8 cellular contexts compared by ENCODE assay signal in genomic region chr13:62512194-62513141, GRCh38.
A peak's percentile ranks its signal among the peaks of the same experiment; 100 is the strongest.
DNase-seq lines count a peak whose midpoint lies in the region; ATAC-seq, FAIRE-seq and TF ChIP-seq lines count a peak whose summit lies in the region.

No MANE protein-coding gene starts in this region.

- H3K9me3 Mint-ChIP-seq in GM23338, result no peaks in the 10 kb centered on the region

- no peak for FAIRE-seq in small intestine (lab: Jason Lieb, UNC)

- H3F3A ChIP-seq in GM23338 (replicated peaks; ENCODE audit: low read depth), result no peaks in the 10 kb centered on the region

- peaks cover 64% of the 10 kb centered on the region for H3K4me1 Mint-ChIP-seq in GM23338

- ATAC-seq in GM23338, result peak; percentile 83
- peak; percentile 91 for ATAC-seq in SK-N-SH treated with all-trans-retinoic acid at 6 μM for 48 hours

- peak overlapping the region; percentile 57; the same call in 1 of the 2 replicates for H2AFZ ChIP-seq in GM23338

- H3K27me3 Mint-ChIP-seq in GM23338 (ENCODE audit: insufficient read depth, low read depth, poor library complexity), result peaks cover 3% of the 10 kb centered on the region

- TF ChIP-seq CTCF in 22Rv1 (IDR thresholded peaks at IDR 0.05) (peak; percentile 94), GM06990 (IDR thresholded peaks at IDR 0.05; ENCODE audit: insufficient read depth, low read length, poor library complexity, severe bottlenecking) (peak; percentile 87), GM23338 (conservative IDR thresholded peaks at IDR 0.05; ENCODE audit: low read depth in 2 of 2) (peak; percentile 80 to 83)

- H3K27ac Mint-ChIP-seq in GM23338, result no peak overlapping the region

- H3K36me3 Mint-ChIP-seq in GM23338 (ENCODE audit: low read depth), result no peaks in the 10 kb centered on the region

- H3K4me2 ChIP-seq in GM23338, result peak overlapping the region; percentile 5; the same call in 1 of the 2 replicates

- no peaks in the 10 kb centered on the region for H4K20me1 ChIP-seq in GM23338 (replicated peaks; ENCODE audit: insufficient read depth)

- H3K4me3 ChIP-seq in GM06990 (replicated peaks; ENCODE audit: low read depth, low read length), result no peak overlapping the region
- no peak overlapping the region for H3K4me3 ChIP-seq in GM23338
- H3K4me3 ChIP-seq in HUES6 (ENCODE audit: low read depth, low read length), result no peak overlapping the region
- no peak overlapping the region for H3K4me3 ChIP-seq in small intestine (ENCODE audit: low read depth in 1 of 2, low read length in 2 of 2)

- no peak overlapping the region for H3K4me3 Mint-ChIP-seq in GM23338

- no peaks in the 10 kb centered on the region for H3K9me2 ChIP-seq in GM23338 (ENCODE audit: insufficient read depth)

- no peaks in the 10 kb centered on the region for H3K27me3 ChIP-seq in GM06990 (replicated peaks; ENCODE audit: control insufficient read depth, insufficient read depth, low read length)
- no peaks in the 10 kb centered on the region for H3K27me3 ChIP-seq in GM23338 (ENCODE audit: insufficient read depth)
- no peaks in the 10 kb centered on the region for H3K27me3 ChIP-seq in HUES6 (ENCODE audit: control insufficient read depth, insufficient read depth, low read length)
- no peaks in the 10 kb centered on the region for H3K27me3 ChIP-seq in small intestine (ENCODE audit: control insufficient read depth in 2 of 2, insufficient read depth in 2 of 2, low read length in 2 of 2)

- peak; percentile 44 for DNase-seq in GM06990 (ENCODE audit: extremely low read depth, insufficient read length)
- peak; percentile 74 for DNase-seq in GM23338 (ENCODE audit: low spot score)
- DNase-seq in glomerular visceral epithelial cell (ENCODE audit: extremely low spot score), result peak; percentile 24
- DNase-seq in small intestine, result peak; percentile 26
- DNase-seq in stimulated activated CD4-positive, alpha-beta T cell treated with anti-CD3 and anti-CD28 coated beads, Interleukin-1b, Interleukin-23, amount 100 ng/mL, for 48 hours, result no peak

- H3K9ac ChIP-seq in HUES6 (ENCODE audit: low read length), result no peak overlapping the region

- H3K79me2 ChIP-seq in GM23338 (replicated peaks; ENCODE audit: insufficient read depth), result no peaks in the 10 kb centered on the region

- H3K9me3 ChIP-seq in HUES6 (ENCODE audit: control insufficient read depth, insufficient read depth, low read depth, low read length), result no peaks in the 10 kb centered on the region
- H3K9me3 ChIP-seq in small intestine (ENCODE audit: control insufficient read depth, low read depth), result no peaks in the 10 kb centered on the region

- WGBS in small intestine, 3 donors, result 35 to 42% (median 36%) methylated on average over 7 of the region's 7 CpGs

- peaks cover 46% of the 10 kb centered on the region for H3K4me1 ChIP-seq in GM23338 (ENCODE audit: insufficient read depth)
- peaks cover 33% of the 10 kb centered on the region for H3K4me1 ChIP-seq in HUES6 (ENCODE audit: control insufficient read depth, insufficient read depth, low read length)
- no peaks in the 10 kb centered on the region for H3K4me1 ChIP-seq in small intestine (ENCODE audit: control insufficient read depth in 2 of 2, insufficient read depth in 1 of 2, low read depth in 1 of 2, low read length in 1 of 2)

- no peaks in the 10 kb centered on the region for H3K36me3 ChIP-seq in GM06990 (ENCODE audit: control insufficient read depth, insufficient read depth, low read length)
- H3K36me3 ChIP-seq in GM23338 (ENCODE audit: insufficient read depth), result no peaks in the 10 kb centered on the region
- no peaks in the 10 kb centered on the region for H3K36me3 ChIP-seq in HUES6 (ENCODE audit: control insufficient read depth, insufficient read depth, low read length)
- no peaks in the 10 kb centered on the region for H3K36me3 ChIP-seq in small intestine (ENCODE audit: control insufficient read depth in 2 of 2, insufficient read depth in 2 of 2, low read length in 2 of 2)

- H3K27ac ChIP-seq in 22Rv1, result peak overlapping the region; percentile 70
- H3K27ac ChIP-seq in GM23338 (ENCODE audit: low read depth), result no peak overlapping the region
- 0 out of 2 replicates have a peak overlapping the region, but pooled peaks have one; percentile 17 for H3K27ac ChIP-seq in HUES6 (ENCODE audit: low read depth, low read length)
- no peak overlapping the region for H3K27ac ChIP-seq in small intestine (ENCODE audit: low read depth in 1 of 2, low read length in 1 of 2)

TF ChIP-seq in GM23338, 12 proteins besides CTCF, POLR2A, EP300 and RAD21 (continues in another document):
- 0 out of 2 replicates have a peak, but pooled peaks have one; percentile 5 for TF ChIP-seq ZNF331 (CRISPR knock-in tag; IDR thresholded peaks at IDR 0.05; ENCODE audit: low read depth)

TF ChIP-seq in SK-N-SH treated with all-trans-retinoic acid at 6 μM for 48 hours, 23 proteins besides CTCF, POLR2A, EP300 and RAD21:
- TF ChIP-seq BACH2 (CRISPR knock-in tag; IDR thresholded peaks at IDR 0.05; ENCODE audit: borderline replicate concordance) (no peak), SNAI2 (CRISPR knock-in tag; IDR thresholded peaks at IDR 0.05) (no peak)

Comparison
In these comparisons a context has a peak if more than half of its experiments do, and no peak if none do; other contexts are left out.
1. H3K27ac ChIP-seq: peak in 22Rv1 (single experiment) and HUES6 (single experiment); none in GM23338 (single experiment) and small intestine (0 of 2).
2. Peak in every context shown above with its lines, with median percentiles within 50 percentile points of each other: CTCF ChIP-seq.